In genomic region chr4:184474261-184475095, GRCh38 we compare ENCODE assay signal across 8 cellular contexts. TPM values are rescaled to one million over a fixed set of nuclear protein-coding genes. Genes with fewer than 3 reads are reported as not detected.
A peak's percentile ranks its signal among the peaks of the same experiment; 100 is the strongest.
DNase-seq lines count a peak whose midpoint lies in the region; ATAC-seq and TF ChIP-seq lines count a peak whose summit lies in the region.

Gene IRF2 (minus strand): TSS chr4:184474550. CDS start chr4:184429064, 45,486 bp downstream.

- TF ChIP-seq CTCF in HFFc6 (IDR thresholded peaks at IDR 0.05) (peak; percentile 31; the same call in 1 of the 2 replicates), gastroesophageal sphincter (IDR thresholded peaks at IDR 0.05) (peak in 3 of 4 experiments; percentile 17 to 49 (median 35)), neutrophil (IDR thresholded peaks at IDR 0.05) (peak; percentile 69), subcutaneous adipose tissue (IDR thresholded peaks at IDR 0.05; ENCODE audit: low read depth) (no peak)

- CTCF ChIA-PET in activated naive CD4-positive, alpha-beta T cell treated with anti-CD3 and anti-CD28 coated beads, Interleukin-2, amount 10 ng/mL, durations not matched to agents 7 days and 5 days (lab: Charles Lee): interaction anchor here (0.9 to 1.5 kb wide), 3 partner anchors 29 to 210 kb away, joined by 3 to 6 read pairs (median 4); no protein-coding TSS in a partner anchor

- peak within 1 kb of the TSS; percentile 95 for H3K27ac Mint-ChIP-seq in HFFc6
- H3K27ac Mint-ChIP-seq in activated naive CD4-positive, alpha-beta T cell treated with anti-CD3 and anti-CD28 coated beads, Interleukin-2, amount 10 ng/mL, durations not matched to agents 7 days and 5 days: peak within 1 kb of the TSS; percentile 100

- TF ChIP-seq POLR2A in gastroesophageal sphincter (IDR thresholded peaks at IDR 0.05): peak; percentile 94 to 96

- peak within 1 kb of the TSS; percentile 97 for H3K4me3 Mint-ChIP-seq in HFFc6
- peak within 1 kb of the TSS; percentile 100 for H3K4me3 Mint-ChIP-seq in activated naive CD4-positive, alpha-beta T cell treated with anti-CD3 and anti-CD28 coated beads, Interleukin-2, amount 10 ng/mL, durations not matched to agents 7 days and 5 days

- H3K9me3 Mint-ChIP-seq in HFFc6: no peaks in the 10 kb centered on the region
- no peaks in the 10 kb centered on the region for H3K9me3 Mint-ChIP-seq in activated naive CD4-positive, alpha-beta T cell treated with anti-CD3 and anti-CD28 coated beads, Interleukin-2, amount 10 ng/mL, durations not matched to agents 7 days and 5 days

- H3K9ac ChIP-seq in SK-N-MC (ENCODE audit: insufficient read length): peak within 1 kb of the TSS; percentile 85

- no peak for TF ChIP-seq EP300 in gastroesophageal sphincter (IDR thresholded peaks at IDR 0.05)

- H3K27ac ChIP-seq in SK-N-MC (no peak within 1 kb of the TSS; the same call in 1 of the 2 replicates), gastroesophageal sphincter (peak within 1 kb of the TSS; percentile 94 to 100 (median 98)), neutrophil (peak within 1 kb of the TSS; percentile 100)

- H3K4me1 Mint-ChIP-seq in HFFc6 (ENCODE audit: low read depth): peaks cover 36% of the 10 kb centered on the region
- peaks cover 60% of the 10 kb centered on the region for H3K4me1 Mint-ChIP-seq in activated naive CD4-positive, alpha-beta T cell treated with anti-CD3 and anti-CD28 coated beads, Interleukin-2, amount 10 ng/mL, durations not matched to agents 7 days and 5 days

- H3K4me1 ChIP-seq in gastroesophageal sphincter: peaks cover 0 to 56% (median 31%) of the 10 kb centered on the region in 3 donors
- peaks cover 57 to 71% of the 10 kb centered on the region in 2 experiments for H3K4me1 ChIP-seq in neutrophil (ENCODE audit: control insufficient read depth in 1 of 2, insufficient read depth in 1 of 2, low read depth in 1 of 2, low read length in 1 of 2)

- no peaks in the 10 kb centered on the region for H3K27me3 ChIP-seq in gastroesophageal sphincter
- no peaks in the 10 kb centered on the region for H3K27me3 ChIP-seq in neutrophil

- H3K9me3 ChIP-seq in SK-N-MC (ENCODE audit: low read depth, low read length) (no peaks in the 10 kb centered on the region), gastroesophageal sphincter (no peaks in the 10 kb centered on the region), neutrophil (no peaks in the 10 kb centered on the region)

- 0% methylated on average over 10 to 21 of the region's 66 CpGs for WGBS in gastroesophageal sphincter (ENCODE audit: low coverage in 1 of 2), 2 donors

- peak; percentile 93 for ATAC-seq in gastroesophageal sphincter

- peaks cover 9% of the 10 kb centered on the region; the same call in 1 of the 2 replicates for H3K36me3 Mint-ChIP-seq in HFFc6 (ENCODE audit: low read depth)
- peaks cover 57% of the 10 kb centered on the region for H3K36me3 Mint-ChIP-seq in activated naive CD4-positive, alpha-beta T cell treated with anti-CD3 and anti-CD28 coated beads, Interleukin-2, amount 10 ng/mL, durations not matched to agents 7 days and 5 days

- H3K4me3 ChIP-seq in SK-N-MC (peak within 1 kb of the TSS; percentile 100), gastroesophageal sphincter (peak within 1 kb of the TSS; percentile 82 to 95), neutrophil (ENCODE audit: low read depth in 1 of 2, low read length in 1 of 2) (peak within 1 kb of the TSS; percentile 96 to 100)

- H3K36me3 ChIP-seq in SK-N-MC (ENCODE audit: insufficient read depth, low read length) (no peaks in the 10 kb centered on the region), gastroesophageal sphincter (no peaks in the 10 kb centered on the region), neutrophil (peaks cover 9% of the 10 kb centered on the region)

- no peaks in the 10 kb centered on the region; the same call in 1 of the 2 replicates for H3K27me3 Mint-ChIP-seq in HFFc6 (ENCODE audit: insufficient read depth)
- no peaks in the 10 kb centered on the region for H3K27me3 Mint-ChIP-seq in activated naive CD4-positive, alpha-beta T cell treated with anti-CD3 and anti-CD28 coated beads, Interleukin-2, amount 10 ng/mL, durations not matched to agents 7 days and 5 days

- DNase-seq in GM04503 (ENCODE audit: low read depth) (peak; percentile 84), HFFc6 (peak; percentile 96), NAMALWA (ENCODE audit: low spot score) (peak; percentile 98), SK-N-MC (ENCODE audit: low read depth, low spot score) (peak; percentile 18)
- DNase-seq in activated naive CD4-positive, alpha-beta T cell treated with anti-CD3 and anti-CD28 coated beads, Interleukin-2, amount 10 ng/mL, durations not matched to agents 7 days and 5 days: peak; percentile 99

RNA-seq across cellular contexts. Expression of gene IRF2, which starts in this region (rescaled TPM):
- total RNA-seq in HFFc6 (2021; fragmentation: NEBNext Ultra II Directional; extraction: Animal tissue kit (Norgen Biotek cat#: 25700)): 10 to 100 TPM; 13.4 to 24.0 (median 19.7) TPM
- total RNA-seq in gastroesophageal sphincter: 10 to 100 TPM; 34.1 to 41.7 (median 35.4) TPM
- 10 to 100 TPM; 32.6 to 38.1 (median 36.6) TPM for total RNA-seq in subcutaneous adipose tissue

Comparison
In these comparisons a context has a peak if more than half of its experiments do, and no peak if none do; other contexts are left out.
1. DNase-seq: peak in every context shown above with its lines; median percentile 99 in activated naive CD4-positive, alpha-beta T cell treated with anti-CD3 and anti-CD28 coated beads, Interleukin-2, amount 10 ng/mL, durations not matched to agents 7 days and 5 days; 98 in NAMALWA; 96 in HFFc6; 84 in GM04503; 18 in SK-N-MC.